In genomic region chr12:51028126-51028810, GRCh38 we compare ENCODE assay signal across 9 cellular contexts.
DNase-seq lines count a peak whose midpoint lies in the region; ATAC-seq, FAIRE-seq and TF ChIP-seq lines count a peak whose summit lies in the region.
"Had no signal": no experiment of that assay in that cellular context is flagged by ENCODE, and none has a peak within 500 bp of the region (broad histone marks: within the 10 kb centered on the region; RNA-seq: fewer than 3 reads in every experiment).

No MANE protein-coding gene starts in this region.

- TF ChIP-seq CTCF in GM06990 (IDR thresholded peaks at IDR 0.05; ENCODE audit: insufficient read depth, low read length, poor library complexity, severe bottlenecking) (peak; percentile 32), WERI-Rb-1 (IDR thresholded peaks at IDR 0.05; ENCODE audit: low read depth, low read length) (peak; percentile 52; the same call in 1 of the 2 replicates)

- no peak for FAIRE-seq in urothelium cell line (lab: Jason Lieb, UNC)
- FAIRE-seq: endometrium had no signal

- in situ Hi-C loops in ACHN (cut with HindIII; ENCODE audit: low pct_ligation_motif_present, low pct_unique_long_range_greater_than_20kb, low sequenced_read_pairs): no loop called here

- H3K27ac ChIP-seq in WERI-Rb-1: no peak overlapping the region

- ATAC-seq in GM21576 (IDR thresholded peaks at IDR 0.05; ENCODE audit: unreplicated experiment): no peak

- H3K36me3 ChIP-seq in GM06990 (ENCODE audit: control insufficient read depth, insufficient read depth, low read length) (no peaks in the 10 kb centered on the region), WERI-Rb-1 (no peaks in the 10 kb centered on the region; the same call in 1 of the 2 replicates)

- DNase-seq in ACHN (peak; percentile 70), GM06990 (ENCODE audit: extremely low read depth, insufficient read length) (no peak), NCI-H2196 treated with DMSO at 0.1 percent for 48 hours (lab: John Stamatoyannopoulos, UW; ENCODE audit: unreplicated experiment) (peak; percentile 26), WERI-Rb-1 (peak; percentile 44), iPS DF 19.7 (ENCODE audit: low read depth, low spot score) (peak; percentile 52), urothelium cell line (ENCODE audit: low spot score) (peak; percentile 31)
- DNase-seq in activated effector memory CD4-positive, alpha-beta T cell treated with Interleukin-2 at 50 U/mL for 16 hours: no peak

- no peaks in the 10 kb centered on the region for H3K27me3 ChIP-seq in GM06990 (replicated peaks; ENCODE audit: control insufficient read depth, insufficient read depth, low read length)
- no peaks in the 10 kb centered on the region for H3K27me3 ChIP-seq in WERI-Rb-1 (ENCODE audit: insufficient read depth, low read depth, severe bottlenecking)

- no peak overlapping the region for H3K4me3 ChIP-seq in GM06990 (replicated peaks; ENCODE audit: low read depth, low read length)
- H3K4me3 ChIP-seq in WERI-Rb-1 (ENCODE audit: low read depth, low read length): no peak overlapping the region

- H3K9me3 ChIP-seq in WERI-Rb-1 (ENCODE audit: severe bottlenecking): no peaks in the 10 kb centered on the region

Comparison
In these comparisons a context has a peak if more than half of its experiments do, and no peak if none do; other contexts are left out.
1. DNase-seq: peak in ACHN (single experiment), NCI-H2196 treated with DMSO at 0.1 percent for 48 hours (single experiment), WERI-Rb-1 (single experiment), iPS DF 19.7 (single experiment) and urothelium cell line (single experiment); none in GM06990 (single experiment) and activated effector memory CD4-positive, alpha-beta T cell treated with Interleukin-2 at 50 U/mL for 16 hours (single experiment).